ENCODE assay signal across 3 cellular contexts in genomic region chr20:47058236-47058635, GRCh38.
"Had no signal": no experiment of that assay in that cellular context is flagged by ENCODE, and none has a peak within 500 bp of the region (broad histone marks: within the 10 kb centered on the region; RNA-seq: fewer than 3 reads in every experiment).

No MANE protein-coding gene starts in this region.

- DNase-seq: GDM1, GF-D8 had no signal

- ATAC-seq: GM12878 had no signal

- H3K4me3 ChIP-seq: GM12878 had no signal
